In genomic region chr15:52620496-52620895, GRCh38 we compare ENCODE assay signal across 20 cellular contexts. TPM values are rescaled to one million over a fixed set of nuclear protein-coding genes. Genes with fewer than 3 reads are reported as not detected.
DNase-seq lines count a peak whose midpoint lies in the region; ATAC-seq and TF ChIP-seq lines count a peak whose summit lies in the region.
"Had no signal": no experiment of that assay in that cellular context is flagged by ENCODE, and none has a peak within 500 bp of the region (broad histone marks: within the 10 kb centered on the region; RNA-seq: fewer than 3 reads in every experiment).

No MANE protein-coding gene starts in this region.

- ATAC-seq in stimulated activated effector memory CD8-positive, alpha-beta T cell treated with anti-CD3 and anti-CD28 coated beads, Interleukin-12 subunit alpha, Interleukin-12 subunit beta, amount 100 ng/mL, for 72 hours, result no peak
- ATAC-seq in HG03571 (IDR thresholded peaks at IDR 0.05; ENCODE audit: unreplicated experiment), result no peak
- ATAC-seq: GM12878, GM23338, HCT116 had no signal

- peaks cover 50% of the 10 kb centered on the region for H3K36me3 Mint-ChIP-seq in stimulated activated effector memory CD8-positive, alpha-beta T cell treated with anti-CD3 and anti-CD28 coated beads, Interleukin-12 subunit alpha, Interleukin-12 subunit beta, amount 100 ng/mL, for 72 hours
- H3K36me3 Mint-ChIP-seq in glutamatergic neuron (ENCODE audit: unreplicated experiment), result no peaks in the 10 kb centered on the region

- no peak for TF ChIP-seq CTCF in glutamatergic neuron (IDR thresholded peaks at IDR 0.05; ENCODE audit: partially characterized antibody, unreplicated experiment)

- peaks cover 15% of the 10 kb centered on the region for H3K4me1 Mint-ChIP-seq in stimulated activated effector memory CD8-positive, alpha-beta T cell treated with anti-CD3 and anti-CD28 coated beads, Interleukin-12 subunit alpha, Interleukin-12 subunit beta, amount 100 ng/mL, for 72 hours
- H3K4me1 Mint-ChIP-seq in glutamatergic neuron (ENCODE audit: low read depth, unreplicated experiment), result peaks cover 10% of the 10 kb centered on the region
- H3K4me1 Mint-ChIP-seq: CD14-positive monocyte had no signal

- no peak overlapping the region for H3K4me3 Mint-ChIP-seq in stimulated activated effector memory CD8-positive, alpha-beta T cell treated with anti-CD3 and anti-CD28 coated beads, Interleukin-12 subunit alpha, Interleukin-12 subunit beta, amount 100 ng/mL, for 72 hours
- H3K4me3 Mint-ChIP-seq in glutamatergic neuron (ENCODE audit: unreplicated experiment), result no peak overlapping the region
- H3K4me3 Mint-ChIP-seq: CD14-positive monocyte; CD4-positive, alpha-beta T cell; CD8-positive, alpha-beta memory T cell; GM23338; H9 had no signal

- no peaks in the 10 kb centered on the region for H3K27me3 Mint-ChIP-seq in glutamatergic neuron (ENCODE audit: unreplicated experiment)
- H3K27me3 Mint-ChIP-seq: CD4-positive, alpha-beta T cell; CD8-positive, alpha-beta memory T cell had no signal

- DNase-seq in NCI-H82 (lab: John Stamatoyannopoulos, UW), result peak; percentile 17
- DNase-seq in NCI-H82 treated with DMSO at 0.1 percent for 48 hours (lab: John Stamatoyannopoulos, UW; ENCODE audit: unreplicated experiment), result no peak
- peak; percentile 62 for DNase-seq in myocyte (ENCODE audit: low read depth)
- DNase-seq in stimulated activated effector memory CD8-positive, alpha-beta T cell treated with anti-CD3 and anti-CD28 coated beads, Interleukin-12 subunit alpha, Interleukin-12 subunit beta, amount 100 ng/mL, for 72 hours (ENCODE audit: low spot score in 2 of 2), result no peak
- no peak for DNase-seq in NCI-H2107 (lab: John Stamatoyannopoulos, UW)
- DNase-seq in MV-4-11 (lab: John Stamatoyannopoulos, UW), result no peak
- no peak for DNase-seq in glutamatergic neuron
- DNase-seq: BE2C; CD4-positive, alpha-beta T cell; CD8-positive, alpha-beta memory T cell; DMS 273 treated with DMSO at 0.1 percent for 48 hours; DMS79; EL; GDM1; H9 had no signal

- peak overlapping the region; percentile 40 for H3K27ac Mint-ChIP-seq in stimulated activated effector memory CD8-positive, alpha-beta T cell treated with anti-CD3 and anti-CD28 coated beads, Interleukin-12 subunit alpha, Interleukin-12 subunit beta, amount 100 ng/mL, for 72 hours
- no peak overlapping the region for H3K27ac Mint-ChIP-seq in glutamatergic neuron (ENCODE audit: unreplicated experiment)
- H3K27ac Mint-ChIP-seq: CD14-positive monocyte; CD4-positive, alpha-beta T cell; GM23338; H9 had no signal

- H3K9me3 Mint-ChIP-seq in stimulated activated effector memory CD8-positive, alpha-beta T cell treated with anti-CD3 and anti-CD28 coated beads, Interleukin-12 subunit alpha, Interleukin-12 subunit beta, amount 100 ng/mL, for 72 hours, result no peaks in the 10 kb centered on the region
- peaks cover 1% of the 10 kb centered on the region for H3K9me3 Mint-ChIP-seq in glutamatergic neuron (ENCODE audit: unreplicated experiment)
- H3K9me3 Mint-ChIP-seq: CD14-positive monocyte; CD4-positive, alpha-beta T cell; CD8-positive, alpha-beta memory T cell; GM23338; H9 had no signal

RNA-seq across cellular contexts. Expression of gene ARPP19, which starts 51.7 kb away (rescaled TPM):
- total RNA-seq in myocyte, result 138 and 139 TPM in 2 replicates
- 77.0 TPM for polyA plus RNA-seq in myocyte (2012)
- total RNA-seq in glutamatergic neuron (ENCODE audit: unreplicated experiment), result 219 TPM

RNA-seq across cellular contexts. Expression of gene ATOSA, which starts 58.7 kb away (rescaled TPM):
- total RNA-seq in myocyte, result 27.3 and 34.8 TPM in 2 replicates
- 16.9 TPM for polyA plus RNA-seq in myocyte (2012)
- 37.8 TPM for total RNA-seq in glutamatergic neuron (ENCODE audit: unreplicated experiment)

Comparison
In these comparisons a context has a peak if more than half of its experiments do, and no peak if none do; other contexts are left out.
1. DNase-seq: peak in NCI-H82 (single experiment) and myocyte (single experiment); none in NCI-H82 treated with DMSO at 0.1 percent for 48 hours (single experiment), stimulated activated effector memory CD8-positive, alpha-beta T cell treated with anti-CD3 and anti-CD28 coated beads, Interleukin-12 subunit alpha, Interleukin-12 subunit beta, amount 100 ng/mL, for 72 hours (0 of 2), NCI-H2107 (single experiment), MV-4-11 (single experiment) and glutamatergic neuron (single experiment).